8 cellular contexts compared by ENCODE assay signal in the genomic region with DNA sequence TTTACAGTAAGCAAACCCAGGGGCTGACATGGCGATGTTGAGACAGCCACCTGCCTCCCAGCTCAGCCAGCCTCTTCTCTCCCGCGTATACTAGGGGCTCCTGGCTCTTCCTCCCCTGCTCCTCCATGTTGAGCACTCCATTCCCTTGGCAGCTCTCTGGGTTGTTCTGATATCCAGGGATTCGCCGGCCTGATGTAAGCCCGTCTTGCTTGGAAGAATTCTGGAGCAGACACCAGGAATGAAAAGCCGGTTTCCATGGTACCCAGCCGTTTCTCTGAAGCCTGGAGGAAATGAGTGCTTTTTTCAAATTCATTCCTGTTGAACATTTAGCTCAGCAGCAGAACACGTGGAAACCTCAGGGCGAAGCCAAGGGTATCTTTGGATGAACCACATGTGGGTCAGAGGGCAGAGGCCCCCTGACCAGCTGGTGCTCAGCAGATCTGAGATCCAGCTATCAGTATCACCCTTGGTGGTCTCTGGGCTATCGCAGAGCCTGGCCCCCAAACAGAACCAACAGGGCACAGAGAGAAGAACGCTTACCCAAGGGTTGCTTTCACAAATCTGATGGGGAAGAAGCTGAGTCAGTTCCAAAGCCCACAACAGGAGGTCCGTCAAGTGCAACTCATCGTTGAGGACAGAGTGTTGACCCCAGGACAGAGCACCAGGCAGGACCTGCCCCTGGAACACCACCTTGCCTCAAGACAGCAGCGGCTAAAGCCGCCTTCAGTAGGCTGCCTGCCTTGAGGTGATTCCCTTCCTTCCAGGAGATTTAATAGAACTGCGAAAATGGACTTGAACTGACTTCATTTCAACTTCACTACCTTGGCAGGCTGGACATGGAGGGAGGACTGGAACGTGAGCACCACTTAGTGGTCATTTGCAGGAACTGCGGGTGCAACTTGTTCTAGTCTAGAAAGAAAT.
DNase-seq lines count a peak whose midpoint lies in the region; ATAC-seq and TF ChIP-seq lines count a peak whose summit lies in the region.

No MANE protein-coding gene starts in this region.

- H3K9me3 ChIP-seq in neutrophil: no peaks in the 10 kb centered on the region

- no peaks in the 10 kb centered on the region for H3K27me3 ChIP-seq in neutrophil

- H3K4me3 ChIP-seq in foreskin fibroblast (ENCODE audit: low read depth in 1 of 2, low read length in 2 of 2): no peak overlapping the region
- H3K4me3 ChIP-seq in neutrophil (ENCODE audit: low read depth in 1 of 2, low read length in 1 of 2): no peak overlapping the region

- no peak overlapping the region for H3K4me3 Mint-ChIP-seq in activated T-cell treated with anti-CD3 and anti-CD28 coated beads, Interleukin-2, amount 50 U/mL, for 4 hours

- H3K36me3 ChIP-seq in neutrophil: no peaks in the 10 kb centered on the region

- peak; percentile 98 for TF ChIP-seq CTCF in foreskin fibroblast (IDR thresholded peaks at IDR 0.05; ENCODE audit: low read depth, low read length)
- peak; percentile 80 for TF ChIP-seq CTCF in neutrophil (IDR thresholded peaks at IDR 0.05)

- H3K27me3 Mint-ChIP-seq in activated T-cell treated with anti-CD3 and anti-CD28 coated beads, Interleukin-2, amount 50 U/mL, for 4 hours (ENCODE audit: low read depth): peaks cover 31% of the 10 kb centered on the region

- H3K4me1 Mint-ChIP-seq in activated T-cell treated with anti-CD3 and anti-CD28 coated beads, Interleukin-2, amount 50 U/mL, for 4 hours (ENCODE audit: low read depth): peaks cover 1% of the 10 kb centered on the region

- ATAC-seq in activated T-cell treated with anti-CD3 and anti-CD28 coated beads, Interleukin-2, amount 50 U/mL, for 4 hours: no peak
- ATAC-seq in GM21381 (IDR thresholded peaks at IDR 0.05; ENCODE audit: unreplicated experiment): no peak

- H3K36me3 Mint-ChIP-seq in activated T-cell treated with anti-CD3 and anti-CD28 coated beads, Interleukin-2, amount 50 U/mL, for 4 hours (ENCODE audit: insufficient read depth): no peaks in the 10 kb centered on the region

- DNase-seq in activated T-cell treated with anti-CD3 and anti-CD28 coated beads for 24 hours (ENCODE audit: low read depth): peak; percentile 37
- no peak for DNase-seq in activated T-cell treated with anti-CD3 and anti-CD28 coated beads, Interleukin-2, amount 50 U/mL, for 4 hours
- peak; percentile 68 for DNase-seq in HuH-7.5 (ENCODE audit: low spot score)
- peak; percentile 62 for DNase-seq in NOMO-1 treated with DMSO at 0.1 percent for 48 hours (lab: John Stamatoyannopoulos, UW; ENCODE audit: unreplicated experiment)
- peak; percentile 68 for DNase-seq in activated CD8-positive, alpha-beta memory T cell treated with anti-CD3 and anti-CD28 coated beads, Interleukin-2, amount 50 U/mL, for 48 hours
- DNase-seq in foreskin fibroblast: peak; percentile 41 to 85

- H3K4me1 ChIP-seq in neutrophil (ENCODE audit: control insufficient read depth in 1 of 2, insufficient read depth in 1 of 2, low read depth in 1 of 2, low read length in 1 of 2): peaks cover 8 to 14% of the 10 kb centered on the region in 2 experiments

- H3K9me3 Mint-ChIP-seq in activated T-cell treated with anti-CD3 and anti-CD28 coated beads, Interleukin-2, amount 50 U/mL, for 4 hours: no peaks in the 10 kb centered on the region

- no peak overlapping the region for H3K27ac ChIP-seq in neutrophil
